In the genomic region with DNA sequence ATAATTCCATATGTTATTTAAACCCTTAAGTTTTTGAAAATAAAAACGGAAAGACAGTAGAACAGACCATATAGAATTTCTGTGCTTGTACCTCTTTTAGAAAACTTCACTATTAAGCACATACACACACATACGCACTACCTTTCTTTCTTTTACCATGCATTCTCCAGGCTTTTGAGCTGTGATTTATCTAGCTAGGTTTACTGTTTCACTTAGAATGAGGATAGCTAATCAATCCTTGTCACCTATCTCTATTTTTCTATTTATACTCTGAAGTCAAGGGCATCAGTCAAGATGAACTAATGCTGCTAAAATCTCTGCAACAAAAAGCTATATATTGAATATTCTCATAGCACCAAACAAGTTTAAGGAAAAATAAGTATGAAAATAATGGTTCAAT, we compare ENCODE assay signal across 17 cellular contexts.
"Had no signal": no experiment of that assay in that cellular context is flagged by ENCODE, and none has a peak within 500 bp of the region (broad histone marks: within the 10 kb centered on the region; RNA-seq: fewer than 3 reads in every experiment).

No MANE protein-coding gene starts in this region.

- H3K27me3 ChIP-seq: brain microvascular endothelial cell, gastroesophageal sphincter, thyroid gland had no signal

- H3K4me1 ChIP-seq: thyroid gland had no signal

- H3K27me3 Mint-ChIP-seq: activated CD4-positive, alpha-beta memory T cell treated with anti-CD3 and anti-CD28 coated beads, Interleukin-2, amount 10 ng/mL, durations not matched to agents 7 days and 5 days had no signal

- H3K4me3 Mint-ChIP-seq: activated CD4-positive, alpha-beta memory T cell treated with anti-CD3 and anti-CD28 coated beads, Interleukin-2, amount 10 ng/mL, durations not matched to agents 7 days and 5 days; activated CD8-positive, alpha-beta memory T cell treated with anti-CD3 and anti-CD28 coated beads, Interleukin-2, amount 10 ng/mL, durations not matched to agents 7 days and 5 days; activated naive CD4-positive, alpha-beta T cell treated with anti-CD3 and anti-CD28 coated beads for 36 hours; nephron; T-cell had no signal

- H3K4me3 ChIP-seq: lung, thyroid gland had no signal

- H3K27ac Mint-ChIP-seq: activated CD4-positive, alpha-beta memory T cell treated with anti-CD3 and anti-CD28 coated beads, Interleukin-2, amount 10 ng/mL, durations not matched to agents 7 days and 5 days; activated CD8-positive, alpha-beta memory T cell treated with anti-CD3 and anti-CD28 coated beads, Interleukin-2, amount 10 ng/mL, durations not matched to agents 7 days and 5 days; activated naive CD4-positive, alpha-beta T cell treated with anti-CD3 and anti-CD28 coated beads for 36 hours; T-cell had no signal

- H3K9me3 ChIP-seq: gastroesophageal sphincter, thyroid gland had no signal

- H3K27ac ChIP-seq: brain microvascular endothelial cell, thyroid gland had no signal

- H3K9me3 Mint-ChIP-seq: activated CD4-positive, alpha-beta memory T cell treated with anti-CD3 and anti-CD28 coated beads, Interleukin-2, amount 10 ng/mL, durations not matched to agents 7 days and 5 days had no signal

- DNase-seq: activated CD4-positive, alpha-beta memory T cell treated with anti-CD3 and anti-CD28 coated beads, Interleukin-2, amount 10 ng/mL, durations not matched to agents 7 days and 5 days; activated CD4-positive, alpha-beta T cell treated with anti-CD3 and anti-CD28 coated beads for 48 hours; activated CD4-positive, CD25-positive, alpha-beta regulatory T cell; activated CD8-positive, alpha-beta memory T cell treated with anti-CD3 and anti-CD28 coated beads, Interleukin-2, amount 10 ng/mL, durations not matched to agents 7 days and 5 days; activated naive CD4-positive, alpha-beta T cell treated with anti-CD3 and anti-CD28 coated beads for 36 hours; aorta; brain microvascular endothelial cell; cerebellar nuclear complex; effector CD4-positive, alpha-beta T cell; nucleus accumbens; stimulated activated CD4-positive, alpha-beta T cell treated with anti-CD3 and anti-CD28 coated beads, Interleukin-2, amount 100 ng/mL, for 24 hours; stimulated activated naive CD4-positive, alpha-beta T cell treated with Interleukin-2 at 50 U/mL for 16 hours; T-cell; thyroid gland had no signal

- ATAC-seq: activated CD8-positive, alpha-beta memory T cell treated with anti-CD3 and anti-CD28 coated beads, Interleukin-2, amount 10 ng/mL, durations not matched to agents 7 days and 5 days; gastroesophageal sphincter; T-cell had no signal

- H3K36me3 Mint-ChIP-seq: activated CD8-positive, alpha-beta memory T cell treated with anti-CD3 and anti-CD28 coated beads, Interleukin-2, amount 10 ng/mL, durations not matched to agents 7 days and 5 days; T-cell had no signal

- H3K4me1 Mint-ChIP-seq: activated CD4-positive, alpha-beta memory T cell treated with anti-CD3 and anti-CD28 coated beads, Interleukin-2, amount 10 ng/mL, durations not matched to agents 7 days and 5 days; activated CD8-positive, alpha-beta memory T cell treated with anti-CD3 and anti-CD28 coated beads, Interleukin-2, amount 10 ng/mL, durations not matched to agents 7 days and 5 days; T-cell had no signal

- H3K36me3 ChIP-seq: brain microvascular endothelial cell, gastroesophageal sphincter, thyroid gland had no signal
